ENCODE assay signal across 10 cellular contexts in the genomic region with DNA sequence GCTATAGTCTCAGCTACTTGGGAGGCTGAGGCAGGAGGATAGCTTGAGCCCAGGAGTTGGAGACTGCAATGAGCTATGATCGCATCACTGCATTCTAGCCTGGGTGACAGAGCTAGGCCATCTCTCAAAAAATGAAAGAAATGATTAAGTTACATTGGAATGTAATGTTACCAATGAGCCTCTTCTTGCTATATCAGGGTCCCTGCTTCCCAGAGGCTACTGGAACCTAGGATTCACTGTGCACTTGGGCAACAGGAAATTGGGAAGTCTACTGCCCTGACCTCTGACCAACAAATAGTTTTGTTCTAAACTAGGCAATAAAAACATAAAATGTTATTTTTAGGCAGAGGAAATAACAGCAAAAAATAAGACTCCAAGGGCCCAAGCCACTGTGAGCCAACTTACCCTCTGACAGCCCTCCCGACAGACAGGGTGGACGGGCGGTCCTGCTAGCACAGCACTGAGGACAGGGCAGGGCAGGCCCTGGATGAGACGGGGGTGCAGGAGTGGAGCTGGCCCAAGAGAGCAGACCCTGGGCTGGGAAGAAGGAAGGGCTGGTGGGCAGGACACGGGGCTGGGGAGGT. TPM values are rescaled to one million over a fixed set of nuclear protein-coding genes. Genes with fewer than 3 reads are reported as not detected.
A peak's percentile ranks its signal among the peaks of the same experiment; 100 is the strongest.
DNase-seq lines count a peak whose midpoint lies in the region; ATAC-seq and TF ChIP-seq lines count a peak whose summit lies in the region.
"Had no signal": no experiment of that assay in that cellular context is flagged by ENCODE, and none has a peak within 500 bp of the region (broad histone marks: within the 10 kb centered on the region; RNA-seq: fewer than 3 reads in every experiment).

No MANE protein-coding gene starts in this region.

- BruUV-seq in Caco-2 (replicated peaks; lab: Mats Ljungman, UMichigan) = no TSS peak

- CTCF ChIA-PET in Caco-2 (lab: Charles Lee) = no interaction called here

- H3K36me3 ChIP-seq in Caco-2 (ENCODE audit: control insufficient read depth, insufficient read depth, low read length) = no peaks in the 10 kb centered on the region
- H3K36me3 ChIP-seq in Peyer's patch = no peaks in the 10 kb centered on the region

- no peaks in the 10 kb centered on the region for H3K27me3 Mint-ChIP-seq in Caco-2 (ENCODE audit: insufficient read depth, unreplicated experiment)
- H3K27me3 Mint-ChIP-seq: central memory CD8-positive, alpha-beta T cell had no signal

- peaks cover 9% of the 10 kb centered on the region for H3K4me1 Mint-ChIP-seq in Caco-2 (ENCODE audit: low read depth, unreplicated experiment)

- DNase-seq in Caco-2 (no peak), Peyer's patch (peak in 1 of 3 donors; percentile 46), fibroblast of the aortic adventitia (ENCODE audit: low read depth) (peak; percentile 56), renal cortical epithelial cell (ENCODE audit: low read depth) (peak; percentile 38), NK-92 (lab: John Stamatoyannopoulos, UW; ENCODE audit: unreplicated experiment) (no peak), COLO668 (lab: John Stamatoyannopoulos, UW; ENCODE audit: unreplicated experiment) (no peak)
- DNase-seq in effector CD8-positive, alpha-beta T cell (lab: John Stamatoyannopoulos, UW) = no peak
- DNase-seq: NCI-H345 had no signal

- no peak overlapping the region for H3K4me3 ChIP-seq in Caco-2 (ENCODE audit: low read depth, low read length)
- H3K4me3 ChIP-seq in Peyer's patch = no peak overlapping the region
- H3K4me3 ChIP-seq in fibroblast of the aortic adventitia (ENCODE audit: low read depth, low read length) = no peak overlapping the region

- H3K36me3 Mint-ChIP-seq in Caco-2 (ENCODE audit: insufficient read depth, unreplicated experiment) = no peaks in the 10 kb centered on the region

- H3K9me3 ChIP-seq in Caco-2 (no peaks in the 10 kb centered on the region), Peyer's patch (no peaks in the 10 kb centered on the region)

- intact Hi-C loops in Caco-2 (cut with micrococcal nuclease; ENCODE audit: unreplicated experiment) = no loop called here

- H3K27ac Mint-ChIP-seq in Caco-2 (ENCODE audit: unreplicated experiment) = peak overlapping the region; percentile 11

- ATAC-seq in HG02973 (IDR thresholded peaks at IDR 0.05; ENCODE audit: unreplicated experiment) = no peak

- H3K27me3 ChIP-seq in Caco-2 (replicated peaks; ENCODE audit: control insufficient read depth, insufficient read depth, low read length) = no peaks in the 10 kb centered on the region
- H3K27me3 ChIP-seq in Peyer's patch = no peaks in the 10 kb centered on the region

- peak overlapping the region; percentile 20 to 78 (median 58) for H3K27ac ChIP-seq in Peyer's patch

- H3K4me1 ChIP-seq in Caco-2 = 0 out of 2 replicates have a peak, but pooled peaks cover 4% of the 10 kb centered on the region
- peaks cover 5 to 71% (median 13%) of the 10 kb centered on the region in 4 donors for H3K4me1 ChIP-seq in Peyer's patch

- no peak for TF ChIP-seq POLR2A in Peyer's patch (IDR thresholded peaks at IDR 0.05)

- POLR2A ChIA-PET in Caco-2 (lab: Charles Lee) = no interaction called here

- TF ChIP-seq CTCF in Caco-2 (IDR thresholded peaks at IDR 0.05; ENCODE audit: insufficient read depth in 1 of 2, low read depth in 1 of 2, low read length in 1 of 2, severe bottlenecking in 1 of 2, unreplicated experiment in 1 of 2) (no peak), Peyer's patch (IDR thresholded peaks at IDR 0.05) (no peak), fibroblast of the aortic adventitia (IDR thresholded peaks at IDR 0.05; ENCODE audit: insufficient read depth, low read length) (no peak)

- no peak overlapping the region for H3K4me3 Mint-ChIP-seq in Caco-2 (ENCODE audit: unreplicated experiment)
- H3K4me3 Mint-ChIP-seq: central memory CD8-positive, alpha-beta T cell had no signal

- H3K9me3 Mint-ChIP-seq in Caco-2 (ENCODE audit: unreplicated experiment) = no peaks in the 10 kb centered on the region
- H3K9me3 Mint-ChIP-seq: central memory CD8-positive, alpha-beta T cell had no signal

RNA-seq across cellular contexts. Expression of a gene that starts 27.5 kb away (rescaled TPM):
- total RNA-seq in Caco-2 (2022) = 33.4 and 37.0 TPM in 2 replicates
- 10 to 100 TPM; 20.9 to 41.3 (median 30.6) TPM for total RNA-seq in Peyer's patch
- total RNA-seq in fibroblast of the aortic adventitia (ENCODE audit: low replicate concordance) = 97.7 and 113 TPM in 2 replicates
- total RNA-seq in renal cortical epithelial cell = 72.1 and 94.6 TPM in 2 replicates

RNA-seq across cellular contexts. Expression of a gene that starts 37.7 kb away (rescaled TPM):
- total RNA-seq in Caco-2 (2022) = 7.0 and 11.1 TPM in 2 replicates
- total RNA-seq in Peyer's patch = 100 to 1,000 TPM in 1 of 4 donors, 10 to 100 TPM in 3; 22.3 to 130 (median 40.9) TPM
- total RNA-seq in fibroblast of the aortic adventitia (ENCODE audit: low replicate concordance) = 3.3 TPM in 2 replicates
- total RNA-seq in renal cortical epithelial cell = 0.17 and 4.3 TPM in 2 replicates

Comparison
In these comparisons a context has a peak if more than half of its experiments do, and no peak if none do; other contexts are left out.
1. DNase-seq: peak in fibroblast of the aortic adventitia (single experiment) and renal cortical epithelial cell (single experiment); none in Caco-2 (0 of 2), NK-92 (single experiment), effector CD8-positive, alpha-beta T cell (single experiment) and COLO668 (single experiment).